13 cellular contexts compared by ENCODE assay signal in genomic region chr3:119643528-119643927, GRCh38. TPM values are rescaled to one million over a fixed set of nuclear protein-coding genes. Genes with fewer than 3 reads are reported as not detected.
DNase-seq lines count a peak whose midpoint lies in the region; ATAC-seq and TF ChIP-seq lines count a peak whose summit lies in the region.
"Had no signal": no experiment of that assay in that cellular context is flagged by ENCODE, and none has a peak within 500 bp of the region (broad histone marks: within the 10 kb centered on the region; RNA-seq: fewer than 3 reads in every experiment).

No MANE protein-coding gene starts in this region.

- peaks cover 19% of the 10 kb centered on the region for H3K4me1 Mint-ChIP-seq in MCF 10A (ENCODE audit: insufficient read depth, unreplicated experiment)

- no peak overlapping the region for H3K9ac ChIP-seq in stomach smooth muscle (ENCODE audit: low read length in 2 of 2)

- peak; percentile 38 for DNase-seq in MCF 10A (ENCODE audit: unreplicated experiment)
- no peak for DNase-seq in breast epithelium (ENCODE audit: low spot score in 2 of 2)
- peak; percentile 40 for DNase-seq in glomerular visceral epithelial cell (ENCODE audit: extremely low spot score)
- DNase-seq in activated gamma-delta T cell (lab: John Stamatoyannopoulos, UW) = no peak
- DNase-seq in GM20000 (ENCODE audit: low spot score) = no peak
- DNase-seq: activated CD8-positive, alpha-beta memory T cell treated with anti-CD3 and anti-CD28 coated beads, Interleukin-2, amount 10 ng/mL, durations not matched to agents 7 days and 5 days; BE2C; natural killer cell; NCI-H2227 treated with DMSO at 0.1 percent for 48 hours; upper lobe of right lung had no signal

- TF ChIP-seq CTCF in MCF 10A (IDR thresholded peaks at IDR 0.05; ENCODE audit: unreplicated experiment) (no peak), breast epithelium (IDR thresholded peaks at IDR 0.05) (no peak), GM20000 (IDR thresholded peaks at IDR 0.05; ENCODE audit: extremely low read depth, missing control alignments) (no peak)

- H3K27ac Mint-ChIP-seq in MCF 10A (ENCODE audit: low read depth, unreplicated experiment) = no peak overlapping the region
- H3K27ac Mint-ChIP-seq: activated CD8-positive, alpha-beta memory T cell treated with anti-CD3 and anti-CD28 coated beads, Interleukin-2, amount 10 ng/mL, durations not matched to agents 7 days and 5 days; natural killer cell had no signal

- CTCF ChIA-PET in MCF 10A (lab: Yijun Ruan, JAX) = interaction anchor here (0.5 to 1.1 kb wide), 2 partner anchors 29 to 551 kb away, joined by 3 to 4 read pairs; no protein-coding TSS in a partner anchor

- H3K4me1 ChIP-seq in breast epithelium (no peaks in the 10 kb centered on the region), stomach smooth muscle (ENCODE audit: control insufficient read depth, insufficient read depth, low read length) (peaks cover 16% of the 10 kb centered on the region)

- ATAC-seq in SK-N-SH treated with all-trans-retinoic acid at 6 μM for 48 hours = peak; percentile 66
- no peak for ATAC-seq in GM21528 (IDR thresholded peaks at IDR 0.05; ENCODE audit: low FRiP score, unreplicated experiment)
- ATAC-seq: activated CD8-positive, alpha-beta memory T cell treated with anti-CD3 and anti-CD28 coated beads, Interleukin-2, amount 10 ng/mL, durations not matched to agents 7 days and 5 days; natural killer cell had no signal

- H3K27me3 ChIP-seq in breast epithelium = no peaks in the 10 kb centered on the region
- no peaks in the 10 kb centered on the region for H3K27me3 ChIP-seq in stomach smooth muscle (ENCODE audit: control insufficient read depth in 1 of 2, insufficient read depth in 2 of 2, low read length in 2 of 2)
- H3K27me3 ChIP-seq: BE2C, upper lobe of right lung had no signal

- H3K27ac ChIP-seq in breast epithelium (no peak overlapping the region), stomach smooth muscle (ENCODE audit: low read length) (peak overlapping the region; percentile 6)
- H3K27ac ChIP-seq: upper lobe of right lung had no signal

- H3K9me3 ChIP-seq in breast epithelium = no peaks in the 10 kb centered on the region
- H3K9me3 ChIP-seq in stomach smooth muscle (ENCODE audit: control insufficient read depth in 2 of 2, low read length in 2 of 2) = no peaks in the 10 kb centered on the region
- H3K9me3 ChIP-seq: upper lobe of right lung had no signal

- H3K27me3 Mint-ChIP-seq in MCF 10A (ENCODE audit: insufficient read depth, unreplicated experiment) = no peaks in the 10 kb centered on the region
- H3K27me3 Mint-ChIP-seq: activated CD8-positive, alpha-beta memory T cell treated with anti-CD3 and anti-CD28 coated beads, Interleukin-2, amount 10 ng/mL, durations not matched to agents 7 days and 5 days had no signal

- no peaks in the 10 kb centered on the region for H3K9me3 Mint-ChIP-seq in MCF 10A (ENCODE audit: unreplicated experiment)
- H3K9me3 Mint-ChIP-seq: natural killer cell had no signal

- H3K36me3 Mint-ChIP-seq in MCF 10A (ENCODE audit: insufficient read depth, unreplicated experiment) = no peaks in the 10 kb centered on the region
- H3K36me3 Mint-ChIP-seq: natural killer cell had no signal

- TF ChIP-seq POLR2A in breast epithelium (IDR thresholded peaks at IDR 0.05) = no peak

- no peak overlapping the region for H3K4me3 Mint-ChIP-seq in MCF 10A (ENCODE audit: unreplicated experiment)
- H3K4me3 Mint-ChIP-seq: activated CD8-positive, alpha-beta memory T cell treated with anti-CD3 and anti-CD28 coated beads, Interleukin-2, amount 10 ng/mL, durations not matched to agents 7 days and 5 days; natural killer cell had no signal

- no peaks in the 10 kb centered on the region for H3K36me3 ChIP-seq in breast epithelium
- H3K36me3 ChIP-seq in stomach smooth muscle (ENCODE audit: control insufficient read depth in 2 of 2, insufficient read depth in 2 of 2, low read length in 2 of 2) = peaks cover 39 to 62% of the 10 kb centered on the region in 2 donors
- H3K36me3 ChIP-seq: upper lobe of right lung had no signal

- BruUV-seq in MCF 10A (replicated peaks; lab: Mats Ljungman, UMichigan) = no TSS peak

- H3K4me3 ChIP-seq in breast epithelium (no peak overlapping the region), stomach smooth muscle (ENCODE audit: low read length in 2 of 2) (no peak overlapping the region)
- H3K4me3 ChIP-seq: upper lobe of right lung had no signal

- intact Hi-C loops in MCF 10A (cut with micrococcal nuclease) = no loop called here
- intact Hi-C loops in breast epithelium (cut with DNase I; ENCODE audit: low total_unique reads) = no loop called here

- POLR2A ChIA-PET in MCF 10A (lab: Yijun Ruan, JAX) = no interaction called here

TF ChIP-seq in SK-N-SH treated with all-trans-retinoic acid at 6 μM for 48 hours, 23 proteins besides CTCF, POLR2A, EP300 and RAD21:
- 0 out of 2 replicates have a peak, but pooled peaks have one; percentile 31 for TF ChIP-seq ISL1 (CRISPR knock-in tag; IDR thresholded peaks at IDR 0.05)
- 0 out of 2 replicates have a peak, but pooled peaks have one; percentile 20 for TF ChIP-seq ZC3H10 (CRISPR knock-in tag; IDR thresholded peaks at IDR 0.05)
- TF ChIP-seq ZNF8 (CRISPR knock-in tag; IDR thresholded peaks at IDR 0.05) = no peak
- no peak for TF ChIP-seq BACH2 (CRISPR knock-in tag; IDR thresholded peaks at IDR 0.05; ENCODE audit: borderline replicate concordance)
- TF ChIP-seq CSDC2 (CRISPR knock-in tag; IDR thresholded peaks at IDR 0.05) = peak; percentile 87; the same call in 1 of the 2 replicates
- TF ChIP-seq CREB5 (CRISPR knock-in tag; IDR thresholded peaks at IDR 0.05; ENCODE audit: low read depth) = no peak
- no peak for TF ChIP-seq TSHZ2 (CRISPR knock-in tag; IDR thresholded peaks at IDR 0.05)
- TF ChIP-seq SNAI2 (CRISPR knock-in tag; IDR thresholded peaks at IDR 0.05) = 0 out of 2 replicates have a peak, but pooled peaks have one; percentile 63
- no peak for TF ChIP-seq RARB (CRISPR knock-in tag; IDR thresholded peaks at IDR 0.05)
TF ChIP-seq in SK-N-SH treated with all-trans-retinoic acid at 6 μM for 48 hours: peak in this region for 4.

RNA-seq across cellular contexts. Expression of gene POPDC2, which starts 16.9 kb away (rescaled TPM):
- 0.91 and 0.93 TPM in 2 replicates for total RNA-seq in MCF 10A (2022)
- 1 to 10 TPM; 1.1 to 7.9 (median 6.9) TPM for total RNA-seq in breast epithelium

RNA-seq across cellular contexts. Expression of gene COX17, which starts 33.7 kb away (rescaled TPM):
- total RNA-seq in MCF 10A (2022) = 47.9 and 55.4 TPM in 2 replicates
- 10 to 100 TPM; 26.7 to 42.6 (median 33.4) TPM for total RNA-seq in breast epithelium

RNA-seq across cellular contexts. Expression of gene PLA1A, which starts 45.8 kb away (rescaled TPM):
- not detected in 2 replicates for total RNA-seq in MCF 10A (2022)
- total RNA-seq in breast epithelium = 1 to 10 TPM in 2 of 3 donors, under 1 TPM in 1; 0.59 to 4.9 (median 2.1) TPM

RNA-seq across cellular contexts. Expression of gene CFAP91, which starts 59.3 kb away (rescaled TPM):
- total RNA-seq in MCF 10A (2022) (not detected in 2 replicates), breast epithelium (10 to 100 TPM in 2 of 3 donors, 1 to 10 TPM in 1; 4.3 to 25.2 (median 24.6) TPM)

Comparison
In these comparisons a context has a peak if more than half of its experiments do, and no peak if none do; other contexts are left out.
1. DNase-seq: peak in MCF 10A (single experiment) and glomerular visceral epithelial cell (single experiment); none in breast epithelium (0 of 2), activated gamma-delta T cell (single experiment) and GM20000 (single experiment).